ENCODE assay signal across 17 cellular contexts in genomic region chr5:156912869-156913268, GRCh38. TPM values are rescaled to one million over a fixed set of nuclear protein-coding genes. Genes with fewer than 3 reads are reported as not detected.
DNase-seq lines count a peak whose midpoint lies in the region; ATAC-seq lines count a peak whose summit lies in the region.
"Had no signal": no experiment of that assay in that cellular context is flagged by ENCODE, and none has a peak within 500 bp of the region (broad histone marks: within the 10 kb centered on the region; RNA-seq: fewer than 3 reads in every experiment).

No MANE protein-coding gene starts in this region.

- H3K4me1 Mint-ChIP-seq in IgD-negative memory B cell, result peaks cover 21 to 26% (median 25%) of the 10 kb centered on the region in 3 donors
- H3K4me1 Mint-ChIP-seq in activated naive CD4-positive, alpha-beta T cell treated with anti-CD3 and anti-CD28 coated beads, Interleukin-2, amount 50 U/mL, for 24 hours, result peaks cover 79% of the 10 kb centered on the region
- H3K4me1 Mint-ChIP-seq in naive thymus-derived CD4-positive, alpha-beta T cell, result peaks cover 35 to 77% (median 64%) of the 10 kb centered on the region in 7 donors

- H3K9me3 Mint-ChIP-seq in IgD-negative memory B cell, result peaks cover 0 to 4% (median 2%) of the 10 kb centered on the region in 3 donors
- H3K9me3 Mint-ChIP-seq in activated naive CD4-positive, alpha-beta T cell treated with anti-CD3 and anti-CD28 coated beads, Interleukin-2, amount 50 U/mL, for 24 hours, result peaks cover 11% of the 10 kb centered on the region
- H3K9me3 Mint-ChIP-seq in naive thymus-derived CD4-positive, alpha-beta T cell, result peaks cover 3 to 26% (median 10%) of the 10 kb centered on the region in 11 donors
- H3K9me3 Mint-ChIP-seq: nephron progenitor cell had no signal

- no peaks in the 10 kb centered on the region for H3K27me3 Mint-ChIP-seq in IgD-negative memory B cell
- no peaks in the 10 kb centered on the region for H3K27me3 Mint-ChIP-seq in activated naive CD4-positive, alpha-beta T cell treated with anti-CD3 and anti-CD28 coated beads, Interleukin-2, amount 50 U/mL, for 24 hours
- no peaks in the 10 kb centered on the region for H3K27me3 Mint-ChIP-seq in naive thymus-derived CD4-positive, alpha-beta T cell

- H3K27ac Mint-ChIP-seq in IgD-negative memory B cell, result peak overlapping the region in 2 of 3 donors; percentile 30 to 79
- peak overlapping the region; percentile 92 for H3K27ac Mint-ChIP-seq in activated naive CD4-positive, alpha-beta T cell treated with anti-CD3 and anti-CD28 coated beads, Interleukin-2, amount 50 U/mL, for 24 hours
- peak overlapping the region; percentile 91 to 100 (median 97) for H3K27ac Mint-ChIP-seq in naive thymus-derived CD4-positive, alpha-beta T cell
- H3K27ac Mint-ChIP-seq: nephron progenitor cell had no signal

- peak overlapping the region; percentile 14 for H3K4me3 ChIP-seq in naive thymus-derived CD4-positive, alpha-beta T cell (ENCODE audit: low read length)
- H3K4me3 ChIP-seq: A549, gastrocnemius medialis, uterus had no signal

- H3K9me3 ChIP-seq in naive thymus-derived CD4-positive, alpha-beta T cell (ENCODE audit: control insufficient read depth in 2 of 3, low read length in 3 of 3), result peaks cover 0 to 7% (median 0%) of the 10 kb centered on the region in 3 experiments
- H3K9me3 ChIP-seq: A549, gastrocnemius medialis, uterus had no signal

- DNase-seq in activated CD4-positive, alpha-beta T cell treated with anti-CD3 and anti-CD28 coated beads for 48 hours, result peak; percentile 26
- no peak for DNase-seq in activated CD4-positive, alpha-beta T cell treated with anti-CD3 and anti-CD28 coated beads, Interleukin-2, amount 50 U/mL, for 4 hours
- DNase-seq in naive thymus-derived CD4-positive, alpha-beta T cell, result no peak
- DNase-seq in activated CD4-positive, CD25-positive, alpha-beta regulatory T cell treated with anti-CD3 and anti-CD28 coated beads, Interleukin-2, amount 50 U/mL, for 72 hours, result no peak
- DNase-seq in foreskin melanocyte, result no peak
- DNase-seq: gastrocnemius medialis, GOT3, NCI-H1417 treated with DMSO at 0.1 percent for 48 hours, NCI-H82, nephron progenitor cell, uterus had no signal

- H3K36me3 ChIP-seq in naive thymus-derived CD4-positive, alpha-beta T cell (ENCODE audit: control insufficient read depth in 2 of 3, insufficient read depth in 3 of 3, low read length in 3 of 3), result no peaks in the 10 kb centered on the region
- H3K36me3 ChIP-seq: gastrocnemius medialis, uterus had no signal

- intact Hi-C loops in naive thymus-derived CD4-positive, alpha-beta T cell (cut with micrococcal nuclease), result loop anchor here (2.0 to 10.0 kb wide), 2 partner anchors 20 to 392 kb away; no protein-coding TSS in a partner anchor

- no peaks in the 10 kb centered on the region for H3K27me3 ChIP-seq in naive thymus-derived CD4-positive, alpha-beta T cell (ENCODE audit: control insufficient read depth in 2 of 2, insufficient read depth in 2 of 2, low read length in 2 of 2)
- H3K27me3 ChIP-seq: gastrocnemius medialis, uterus had no signal

- H3K4me1 ChIP-seq in naive thymus-derived CD4-positive, alpha-beta T cell (ENCODE audit: control insufficient read depth in 2 of 2, insufficient read depth in 2 of 2, low read length in 2 of 2), result peaks cover 24 to 28% of the 10 kb centered on the region in 2 donors
- H3K4me1 ChIP-seq: A549, gastrocnemius medialis, uterus had no signal

- CTCF ChIA-PET in naive thymus-derived CD4-positive, alpha-beta T cell (lab: Charles Lee), result no interaction called here

- POLR2A ChIA-PET in naive thymus-derived CD4-positive, alpha-beta T cell (lab: Charles Lee), result no interaction called here

- peak overlapping the region in 1 of 4 donors; percentile 89 for H3K4me3 Mint-ChIP-seq in IgD-negative memory B cell
- H3K4me3 Mint-ChIP-seq in activated naive CD4-positive, alpha-beta T cell treated with anti-CD3 and anti-CD28 coated beads, Interleukin-2, amount 50 U/mL, for 24 hours, result peak overlapping the region; percentile 33
- H3K4me3 Mint-ChIP-seq in naive thymus-derived CD4-positive, alpha-beta T cell, result peak overlapping the region in 9 of 10 donors; percentile 26 to 93 (median 80)
- H3K4me3 Mint-ChIP-seq: nephron progenitor cell had no signal

- no peak for ATAC-seq in naive thymus-derived CD4-positive, alpha-beta T cell
- ATAC-seq in GM18873 (IDR thresholded peaks at IDR 0.05; ENCODE audit: low FRiP score, unreplicated experiment), result no peak
- ATAC-seq: A549, gastrocnemius medialis, SK-N-SH treated with all-trans-retinoic acid at 6 μM for 48 hours had no signal

- H3K27ac ChIP-seq in naive thymus-derived CD4-positive, alpha-beta T cell (ENCODE audit: low read depth, low read length), result peak overlapping the region; percentile 65
- H3K27ac ChIP-seq: A549, gastrocnemius medialis, uterus had no signal

- H3K36me3 Mint-ChIP-seq in IgD-negative memory B cell, result peaks cover 10% of the 10 kb centered on the region
- peaks cover 11% of the 10 kb centered on the region for H3K36me3 Mint-ChIP-seq in activated naive CD4-positive, alpha-beta T cell treated with anti-CD3 and anti-CD28 coated beads, Interleukin-2, amount 50 U/mL, for 24 hours
- peaks cover 0 to 69% (median 12%) of the 10 kb centered on the region in 5 donors for H3K36me3 Mint-ChIP-seq in naive thymus-derived CD4-positive, alpha-beta T cell

RNA-seq across cellular contexts. Expression of gene TIMD4, which starts 50.2 kb away (rescaled TPM):
- polyA plus RNA-seq in IgD-negative memory B cell, result not detected
- 10 to 100 TPM in 3 of 5 experiments, 1 to 10 TPM in 2; 2.3 to 31.1 (median 12.2) TPM for total RNA-seq in naive thymus-derived CD4-positive, alpha-beta T cell
- 1 to 10 TPM; 1.6 TPM for polyA plus RNA-seq in naive thymus-derived CD4-positive, alpha-beta T cell
- total RNA-seq: astrocyte, gastrocnemius medialis had no signal
